12 cellular contexts compared by ENCODE assay signal in genomic region chr12:57498143-57498524, GRCh38. TPM values are rescaled to one million over a fixed set of nuclear protein-coding genes. Genes with fewer than 3 reads are reported as not detected.
DNase-seq lines count a peak whose midpoint lies in the region; ATAC-seq and FAIRE-seq lines count a peak whose summit lies in the region.
"Had no signal": no experiment of that assay in that cellular context is flagged by ENCODE, and none has a peak within 500 bp of the region (broad histone marks: within the 10 kb centered on the region; RNA-seq: fewer than 3 reads in every experiment).

No MANE protein-coding gene starts in this region.

- intact Hi-C loops in posterior vena cava (cut with DNase I) = no loop called here

- peak overlapping the region; percentile 74 for H3K27ac Mint-ChIP-seq in activated T-cell treated with anti-CD3 and anti-CD28 coated beads, Interleukin-2, amount 50 U/mL, for 24 hours

- H3K4me1 Mint-ChIP-seq in activated T-cell treated with anti-CD3 and anti-CD28 coated beads, Interleukin-2, amount 50 U/mL, for 24 hours (ENCODE audit: low read depth) = peaks cover 15% of the 10 kb centered on the region
- H3K4me1 Mint-ChIP-seq in activated T-cell treated with anti-CD3 and anti-CD28 coated beads, Interleukin-2, amount 50 U/mL, for 4 hours (ENCODE audit: low read depth) = peaks cover 6% of the 10 kb centered on the region

- ATAC-seq in activated T-cell treated with anti-CD3 and anti-CD28 coated beads, Interleukin-2, amount 50 U/mL, for 4 hours = no peak

- H3K27me3 Mint-ChIP-seq in activated T-cell treated with anti-CD3 and anti-CD28 coated beads, Interleukin-2, amount 50 U/mL, for 24 hours = no peaks in the 10 kb centered on the region
- H3K27me3 Mint-ChIP-seq in activated T-cell treated with anti-CD3 and anti-CD28 coated beads, Interleukin-2, amount 50 U/mL, for 4 hours (ENCODE audit: low read depth) = no peaks in the 10 kb centered on the region
- H3K27me3 Mint-ChIP-seq: type B pancreatic cell had no signal

- no peaks in the 10 kb centered on the region for H3K9me3 Mint-ChIP-seq in activated T-cell treated with anti-CD3 and anti-CD28 coated beads, Interleukin-2, amount 50 U/mL, for 24 hours
- no peaks in the 10 kb centered on the region for H3K9me3 Mint-ChIP-seq in activated T-cell treated with anti-CD3 and anti-CD28 coated beads, Interleukin-2, amount 50 U/mL, for 4 hours
- H3K9me3 Mint-ChIP-seq: type B pancreatic cell had no signal

- peaks cover 85% of the 10 kb centered on the region for H3K36me3 Mint-ChIP-seq in activated T-cell treated with anti-CD3 and anti-CD28 coated beads, Interleukin-2, amount 50 U/mL, for 24 hours (ENCODE audit: low read depth)
- peaks cover 46% of the 10 kb centered on the region for H3K36me3 Mint-ChIP-seq in activated T-cell treated with anti-CD3 and anti-CD28 coated beads, Interleukin-2, amount 50 U/mL, for 4 hours (ENCODE audit: insufficient read depth)

- DNase-seq in activated T-cell treated with anti-CD3 and anti-CD28 coated beads, Interleukin-2, amount 50 U/mL, for 24 hours = no peak
- no peak for DNase-seq in activated T-cell treated with anti-CD3 and anti-CD28 coated beads, Interleukin-2, amount 50 U/mL, for 4 hours
- DNase-seq in posterior vena cava (ENCODE audit: low spot score) (peak; percentile 70), urothelium cell line (ENCODE audit: low spot score) (no peak)
- DNase-seq: activated effector memory CD4-positive, alpha-beta T cell treated with anti-CD3 and anti-CD28 coated beads, Interleukin-2, amount 50 U/mL, for 16 hours; KBM-7; NCI-H1436 treated with DMSO at 0.1 percent for 48 hours; NCI-H510A treated with DMSO at 0.1 percent for 48 hours; Peyer's patch; T-helper 9 cell had no signal

- FAIRE-seq in urothelium cell line (lab: Jason Lieb, UNC) = no peak

- no peak overlapping the region for H3K4me3 Mint-ChIP-seq in activated T-cell treated with anti-CD3 and anti-CD28 coated beads, Interleukin-2, amount 50 U/mL, for 24 hours
- H3K4me3 Mint-ChIP-seq in activated T-cell treated with anti-CD3 and anti-CD28 coated beads, Interleukin-2, amount 50 U/mL, for 4 hours = no peak overlapping the region
- H3K4me3 Mint-ChIP-seq: type B pancreatic cell had no signal

RNA-seq across cellular contexts. Expression of gene MARS1, which starts 10.3 kb away (rescaled TPM):
- 100 to 1,000 TPM; 505 to 565 (median 534) TPM for total RNA-seq in activated T-cell treated with anti-CD3 and anti-CD28 coated beads, Interleukin-2, amount 50 U/mL, for 4 hours
- 100 to 1,000 TPM; 135 to 142 TPM for total RNA-seq in posterior vena cava

RNA-seq across cellular contexts. Expression of gene ARHGAP9, which starts 18.5 kb away (rescaled TPM):
- total RNA-seq in activated T-cell treated with anti-CD3 and anti-CD28 coated beads, Interleukin-2, amount 50 U/mL, for 4 hours = 10 to 100 TPM; 54.5 to 64.6 (median 57.7) TPM
- 10 to 100 TPM; 12.7 to 20.7 TPM for total RNA-seq in posterior vena cava
- total RNA-seq: bronchial epithelial cell had no signal

RNA-seq across cellular contexts. Expression of gene DDIT3, which starts 22.2 kb away (rescaled TPM):
- total RNA-seq in activated T-cell treated with anti-CD3 and anti-CD28 coated beads, Interleukin-2, amount 50 U/mL, for 4 hours = 10 to 100 TPM in 2 of 3 donors, 1 to 10 TPM in 1; 9.2 to 12.2 (median 10.8) TPM
- 10 to 100 TPM; 34.0 to 43.8 TPM for total RNA-seq in posterior vena cava

RNA-seq across cellular contexts. Expression of gene MBD6, which starts 24.5 kb away (rescaled TPM):
- total RNA-seq in activated T-cell treated with anti-CD3 and anti-CD28 coated beads, Interleukin-2, amount 50 U/mL, for 4 hours = 10 to 100 TPM; 56.3 to 59.4 (median 57.5) TPM
- total RNA-seq in posterior vena cava = 10 to 100 TPM; 46.5 to 49.1 TPM

RNA-seq across cellular contexts. Expression of gene GLI1, which starts 38.5 kb away (rescaled TPM):
- 1 to 10 TPM in 1 of 3 donors, under 1 TPM in 2; 0.46 to 1.7 (median 0.65) TPM for total RNA-seq in activated T-cell treated with anti-CD3 and anti-CD28 coated beads, Interleukin-2, amount 50 U/mL, for 4 hours
- total RNA-seq in posterior vena cava = 1 to 10 TPM in 1 of 2 donors, under 1 TPM in 1; 0.90 to 3.2 TPM
